ENCODE assay signal across 9 cellular contexts in genomic region chr3:172203522-172204258, GRCh38.
DNase-seq lines count a peak whose midpoint lies in the region; ATAC-seq, FAIRE-seq and TF ChIP-seq lines count a peak whose summit lies in the region.
"Had no signal": no experiment of that assay in that cellular context is flagged by ENCODE, and none has a peak within 500 bp of the region (broad histone marks: within the 10 kb centered on the region; RNA-seq: fewer than 3 reads in every experiment).

No MANE protein-coding gene starts in this region.

- H3K4me1 ChIP-seq in SJSA1 (replicated peaks) (peaks cover 49% of the 10 kb centered on the region), heart right ventricle (peaks cover 11 to 90% (median 64%) of the 10 kb centered on the region in 9 donors)

- ATAC-seq in heart right ventricle = peak in 1 of 8 donors; percentile 34
- ATAC-seq: activated naive CD4-positive, alpha-beta T cell treated with anti-CD3 and anti-CD28 coated beads, Interleukin-2, amount 50 U/mL, for 72 hours had no signal

- DNase-seq in GM12892 (ENCODE audit: insufficient read length) = no peak
- no peak for DNase-seq in SJSA1 (ENCODE audit: low read depth in 1 of 2, low spot score in 2 of 2)
- DNase-seq in heart right ventricle = no peak
- peak in 8 of 10 donors; percentile 44 to 94 (median 64) for DNase-seq in posterior cingulate gyrus
- no peak for DNase-seq in HTR-8/SVneo (ENCODE audit: insufficient read length, low spot score)
- no peak for DNase-seq in NCI-H187 (lab: John Stamatoyannopoulos, UW)
- no peak for DNase-seq in NCI-H1694 (lab: John Stamatoyannopoulos, UW)
- no peak for DNase-seq in glomerular visceral epithelial cell (ENCODE audit: extremely low spot score)

- H3K36me3 ChIP-seq in SJSA1 (peaks cover 5% of the 10 kb centered on the region; the same call in 1 of the 2 replicates), heart right ventricle (peaks cover 0 to 10% (median 0%) of the 10 kb centered on the region in 9 donors)

- H3K27ac ChIP-seq in SJSA1 (peak overlapping the region; percentile 27; the same call in 1 of the 2 replicates), heart right ventricle (peak overlapping the region in 8 of 10 donors; percentile 37 to 92 (median 82))

- FAIRE-seq in GM12892 (lab: Jason Lieb, UNC) = peak; percentile 38
- no peak for FAIRE-seq in HTR-8/SVneo (lab: Jason Lieb, UNC)

- TF ChIP-seq CTCF in heart right ventricle (IDR thresholded peaks at IDR 0.05) = no peak

- H3K9me3 ChIP-seq in SJSA1 (replicated peaks) (no peaks in the 10 kb centered on the region), heart right ventricle (peaks cover 0 to 6% (median 0%) of the 10 kb centered on the region in 11 donors)

- 64% methylated on average over 9 of the region's 9 CpGs for WGBS in heart right ventricle, 2 donors

- intact Hi-C loops in heart right ventricle (cut with DNase I) = loop anchor here in 4 of 10 donors (5.0 to 10.0 kb wide), 6 partner anchors 66 to 166 kb away; partner anchors contain the start of gene FNDC3B (in 1 of the 4)
- intact Hi-C loops in posterior cingulate gyrus (cut with DNase I) = loop anchor here (10.0 kb wide), 1 partner anchor 159 kb away; no protein-coding TSS in a partner anchor

- no peak overlapping the region for H3K4me3 ChIP-seq in SJSA1
- no peak overlapping the region for H3K4me3 ChIP-seq in heart right ventricle

- no peak for TF ChIP-seq POLR2A in GM12892 (IDR thresholded peaks at IDR 0.05; ENCODE audit: low read depth, low read length)

- no peaks in the 10 kb centered on the region for H3K27me3 ChIP-seq in SJSA1 (replicated peaks)
- no peaks in the 10 kb centered on the region for H3K27me3 ChIP-seq in heart right ventricle

Comparison
In these comparisons a context has a peak if more than half of its experiments do, and no peak if none do; other contexts are left out.
1. DNase-seq: peak in posterior cingulate gyrus (8 of 10); none in GM12892 (single experiment), SJSA1 (0 of 2), heart right ventricle (0 of 2), HTR-8/SVneo (single experiment), NCI-H187 (0 of 2), NCI-H1694 (single experiment) and glomerular visceral epithelial cell (single experiment).